In the genomic region with DNA sequence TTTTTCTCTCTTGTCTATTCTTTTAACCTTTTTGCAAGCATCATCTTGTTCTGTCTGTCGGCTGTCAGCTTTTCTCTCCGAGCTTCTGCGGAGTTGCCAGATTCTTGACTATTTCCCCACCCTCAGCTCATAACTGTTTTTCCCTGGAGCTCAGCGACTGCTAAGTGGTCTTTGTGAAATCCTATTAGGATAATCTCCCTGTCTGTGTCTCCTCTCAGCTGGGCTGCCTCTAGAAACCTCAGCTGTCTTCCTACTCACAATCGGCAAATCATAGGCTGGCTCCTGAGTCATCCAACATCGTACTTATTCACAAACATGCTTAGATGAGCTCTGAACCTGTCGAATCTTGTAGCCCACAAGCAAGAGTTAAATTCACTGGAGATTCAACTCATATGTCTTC, we compare ENCODE assay signal across 23 cellular contexts.
"Had no signal": no experiment of that assay in that cellular context is flagged by ENCODE, and none has a peak within 500 bp of the region (broad histone marks: within the 10 kb centered on the region; RNA-seq: fewer than 3 reads in every experiment).

No MANE protein-coding gene starts in this region.

- ATAC-seq: activated CD8-positive, alpha-beta T cell treated with anti-CD3 and anti-CD28 coated beads for 36 hours; activated T-cell treated with anti-CD3 and anti-CD28 coated beads, Interleukin-2, amount 50 U/mL, for 4 hours; activated T-helper 17 cell treated with anti-CD3 and anti-CD28 coated beads, Interleukin-2, amount 50 U/mL, for 72 hours; gastrocnemius medialis; left colon; naive thymus-derived CD8-positive, alpha-beta T cell; sciatic nerve; T-helper 17 cell had no signal

- FAIRE-seq: astrocyte, endometrium, kidney had no signal

- H3K27ac ChIP-seq: gastrocnemius medialis, skin epidermis, tibial nerve had no signal

- H3K36me3 Mint-ChIP-seq: immature natural killer cell; naive thymus-derived CD8-positive, alpha-beta T cell had no signal

- DNase-seq: activated CD4-positive, alpha-beta T cell treated with anti-CD3 and anti-CD28 coated beads, Interleukin-2, amount 10 ng/mL, durations not matched to agents 7 days and 5 days; activated CD4-positive, CD25-positive, alpha-beta regulatory T cell treated with anti-CD3 and anti-CD28 coated beads, Interleukin-2, amount 50 U/mL, for 72 hours; activated CD8-positive, alpha-beta T cell treated with anti-CD3 and anti-CD28 coated beads for 36 hours; activated gamma-delta T cell treated with Interleukin-2 at 50 U/mL for 16 hours; activated naive CD4-positive, alpha-beta T cell treated with anti-CD3 and anti-CD28 coated beads, Interleukin-2, amount 50 U/mL, for 16 hours; activated T-cell treated with anti-CD3 and anti-CD28 coated beads, Interleukin-2, amount 50 U/mL, for 4 hours; amniotic stem cell; central memory CD4-positive, alpha-beta T cell; effector CD4-positive, alpha-beta T cell; gastrocnemius medialis; immature natural killer cell; kidney; left colon; naive thymus-derived CD8-positive, alpha-beta T cell; stimulated activated naive CD4-positive, alpha-beta T cell treated with Interleukin-2 at 50 U/mL for 16 hours; T-helper 17 cell; T1000 had no signal

- H3K9me3 ChIP-seq: gastrocnemius medialis, tibial nerve had no signal

- H3K27me3 ChIP-seq: gastrocnemius medialis, tibial nerve had no signal

- H3K36me3 ChIP-seq: gastrocnemius medialis, tibial nerve had no signal

- H3K9me3 Mint-ChIP-seq: activated CD8-positive, alpha-beta T cell treated with anti-CD3 and anti-CD28 coated beads for 36 hours; activated T-cell treated with anti-CD3 and anti-CD28 coated beads, Interleukin-2, amount 50 U/mL, for 4 hours had no signal

- H3K4me3 Mint-ChIP-seq: activated CD4-positive, alpha-beta T cell treated with anti-CD3 and anti-CD28 coated beads, Interleukin-2, amount 10 ng/mL, durations not matched to agents 7 days and 5 days; activated CD8-positive, alpha-beta T cell treated with anti-CD3 and anti-CD28 coated beads for 36 hours; activated T-cell treated with anti-CD3 and anti-CD28 coated beads, Interleukin-2, amount 50 U/mL, for 4 hours; activated T-helper 17 cell treated with anti-CD3 and anti-CD28 coated beads, Interleukin-2, amount 50 U/mL, for 72 hours; immature natural killer cell; naive thymus-derived CD8-positive, alpha-beta T cell; T-helper 17 cell had no signal

- H3K4me1 ChIP-seq: gastrocnemius medialis, tibial nerve had no signal

- H3K27ac Mint-ChIP-seq: activated CD4-positive, alpha-beta T cell treated with anti-CD3 and anti-CD28 coated beads, Interleukin-2, amount 10 ng/mL, durations not matched to agents 7 days and 5 days; activated CD8-positive, alpha-beta T cell treated with anti-CD3 and anti-CD28 coated beads for 36 hours; activated T-helper 17 cell treated with anti-CD3 and anti-CD28 coated beads, Interleukin-2, amount 50 U/mL, for 72 hours; immature natural killer cell; naive thymus-derived CD8-positive, alpha-beta T cell; T-helper 17 cell had no signal

- H3K27me3 Mint-ChIP-seq: activated CD4-positive, alpha-beta T cell treated with anti-CD3 and anti-CD28 coated beads, Interleukin-2, amount 10 ng/mL, durations not matched to agents 7 days and 5 days; activated CD8-positive, alpha-beta T cell treated with anti-CD3 and anti-CD28 coated beads for 36 hours; activated T-helper 17 cell treated with anti-CD3 and anti-CD28 coated beads, Interleukin-2, amount 50 U/mL, for 72 hours; T-helper 17 cell had no signal

- H3K4me1 Mint-ChIP-seq: activated CD4-positive, alpha-beta T cell treated with anti-CD3 and anti-CD28 coated beads, Interleukin-2, amount 10 ng/mL, durations not matched to agents 7 days and 5 days; activated T-helper 17 cell treated with anti-CD3 and anti-CD28 coated beads, Interleukin-2, amount 50 U/mL, for 72 hours; immature natural killer cell; naive thymus-derived CD8-positive, alpha-beta T cell; T-helper 17 cell had no signal

- H3K4me3 ChIP-seq: gastrocnemius medialis, skin epidermis, tibial nerve had no signal
